In genomic region chr5:179619776-179620175, GRCh38 we compare ENCODE assay signal across 10 cellular contexts. TPM values are rescaled to one million over a fixed set of nuclear protein-coding genes. Genes with fewer than 3 reads are reported as not detected.
DNase-seq lines count a peak whose midpoint lies in the region; ATAC-seq and TF ChIP-seq lines count a peak whose summit lies in the region.
"Had no signal": no experiment of that assay in that cellular context is flagged by ENCODE, and none has a peak within 500 bp of the region (broad histone marks: within the 10 kb centered on the region; RNA-seq: fewer than 3 reads in every experiment).

No MANE protein-coding gene starts in this region.

- ATAC-seq in SK-N-SH treated with all-trans-retinoic acid at 6 μM for 48 hours (no peak), gastroesophageal sphincter (no peak), GM21423 (IDR thresholded peaks at IDR 0.05; ENCODE audit: unreplicated experiment) (no peak)

- peaks cover 21 to 36% of the 10 kb centered on the region in 2 experiments for H3K4me1 ChIP-seq in SK-N-SH (ENCODE audit: control insufficient read depth in 1 of 2, insufficient read depth in 2 of 2, low read depth in 1 of 2, low read length in 1 of 2)
- peaks cover 20 to 84% (median 29%) of the 10 kb centered on the region in 3 donors for H3K4me1 ChIP-seq in gastroesophageal sphincter
- H3K4me1 ChIP-seq in skeletal muscle tissue (ENCODE audit: control insufficient read depth in 3 of 3, insufficient read depth in 3 of 3, low read length in 3 of 3): peaks cover 36 to 44% (median 41%) of the 10 kb centered on the region in 3 donors

- H3K4me1 Mint-ChIP-seq in activated CD4-positive, alpha-beta memory T cell treated with anti-CD3 and anti-CD28 coated beads, Interleukin-2, amount 10 ng/mL, durations not matched to agents 7 days and 5 days: peaks cover 67% of the 10 kb centered on the region

- peak overlapping the region; percentile 87 for H3K9ac ChIP-seq in SK-N-SH
- peak overlapping the region in 2 of 3 donors; percentile 51 for H3K9ac ChIP-seq in skeletal muscle tissue (ENCODE audit: low read depth in 1 of 3, low read length in 3 of 3)

- TF ChIP-seq CTCF in SK-N-SH (IDR thresholded peaks at IDR 0.05): no peak
- no peak for TF ChIP-seq CTCF in gastroesophageal sphincter (IDR thresholded peaks at IDR 0.05)

- peak overlapping the region; percentile 91 for H3K4me3 Mint-ChIP-seq in activated CD4-positive, alpha-beta memory T cell treated with anti-CD3 and anti-CD28 coated beads, Interleukin-2, amount 10 ng/mL, durations not matched to agents 7 days and 5 days

- H3K27ac Mint-ChIP-seq in activated CD4-positive, alpha-beta memory T cell treated with anti-CD3 and anti-CD28 coated beads, Interleukin-2, amount 10 ng/mL, durations not matched to agents 7 days and 5 days: no peak overlapping the region

- no peaks in the 10 kb centered on the region for H3K9me3 Mint-ChIP-seq in activated CD4-positive, alpha-beta memory T cell treated with anti-CD3 and anti-CD28 coated beads, Interleukin-2, amount 10 ng/mL, durations not matched to agents 7 days and 5 days

- POLR2A ChIA-PET in SK-N-SH (lab: Yijun Ruan, JAX): interaction anchor here (1.1 kb wide), 1 partner anchor 12 kb away, joined by 8 read pairs; no protein-coding TSS in a partner anchor
- POLR2A ChIA-PET in activated CD4-positive, alpha-beta memory T cell treated with anti-CD3 and anti-CD28 coated beads, Interleukin-2, amount 10 ng/mL, durations not matched to agents 7 days and 5 days (lab: Charles Lee): interaction anchor here (1.0 to 13.4 kb wide), 9 partner anchors 9 to 181 kb away, joined by 3 to 378 read pairs (median 8); partner anchors contain the start of genes CANX and RUFY1

- H3K4me3 ChIP-seq in SK-N-SH (ENCODE audit: low read depth in 2 of 2, low read length in 1 of 2) (peak overlapping the region; percentile 97 to 98), gastroesophageal sphincter (peak overlapping the region; percentile 9 to 100), skeletal muscle tissue (ENCODE audit: low read length in 3 of 3) (peak overlapping the region in 2 of 3 donors; percentile 53 to 72)

- H3K79me2 ChIP-seq in SK-N-SH (ENCODE audit: insufficient read depth): peaks cover 92% of the 10 kb centered on the region

- H3K36me3 ChIP-seq in SK-N-SH (replicated peaks in 1 of 2; ENCODE audit: control insufficient read depth in 1 of 2, insufficient read depth in 2 of 2, low read length in 1 of 2): peaks cover 75 to 82% of the 10 kb centered on the region in 2 experiments
- peaks cover 19 to 75% of the 10 kb centered on the region in 2 donors for H3K36me3 ChIP-seq in gastroesophageal sphincter
- peaks cover 57 to 65% (median 60%) of the 10 kb centered on the region in 3 donors for H3K36me3 ChIP-seq in skeletal muscle tissue (ENCODE audit: control insufficient read depth in 3 of 3, insufficient read depth in 3 of 3, low read length in 3 of 3)

- H3K9me3 ChIP-seq in SK-N-SH (no peaks in the 10 kb centered on the region), gastroesophageal sphincter (no peaks in the 10 kb centered on the region), skeletal muscle tissue (ENCODE audit: control insufficient read depth in 3 of 3, low read length in 3 of 3) (no peaks in the 10 kb centered on the region)
- H3K9me3 ChIP-seq: transverse colon had no signal

- DNase-seq in SK-N-SH (no peak), NCI-H2107 (lab: John Stamatoyannopoulos, UW) (no peak), cerebellar nuclear complex (lab: John Stamatoyannopoulos, UW) (no peak)
- DNase-seq in activated CD4-positive, alpha-beta memory T cell treated with anti-CD3 and anti-CD28 coated beads, Interleukin-2, amount 10 ng/mL, durations not matched to agents 7 days and 5 days: no peak
- DNase-seq: midbrain, transverse colon had no signal

- no peak for TF ChIP-seq RAD21 in SK-N-SH (IDR thresholded peaks at IDR 0.05; ENCODE audit: low read length)

- H2AFZ ChIP-seq in SK-N-SH (ENCODE audit: low read depth): no peak overlapping the region

- H3K27me3 ChIP-seq in SK-N-SH (ENCODE audit: insufficient read depth) (no peaks in the 10 kb centered on the region), gastroesophageal sphincter (no peaks in the 10 kb centered on the region), skeletal muscle tissue (ENCODE audit: control insufficient read depth in 3 of 3, insufficient read depth in 3 of 3, low read length in 3 of 3) (no peaks in the 10 kb centered on the region)
- H3K27me3 ChIP-seq: transverse colon had no signal

- WGBS in SK-N-SH (ENCODE audit: low lambda C conversion rate): 5% methylated on average over 4 of the region's 4 CpGs
- 1 to 4% methylated on average over 4 of the region's 4 CpGs for WGBS in gastroesophageal sphincter (ENCODE audit: low coverage in 1 of 2), 2 donors

- TF ChIP-seq EP300 in SK-N-SH (IDR thresholded peaks at IDR 0.05; ENCODE audit: borderline replicate concordance in 1 of 2, low read depth in 1 of 2, low read length in 1 of 2) (no peak), gastroesophageal sphincter (IDR thresholded peaks at IDR 0.05) (no peak)

- H3K4me2 ChIP-seq in SK-N-SH: peak overlapping the region; percentile 90

- H3F3A ChIP-seq in SK-N-SH (replicated peaks; ENCODE audit: insufficient read depth): peaks cover 68% of the 10 kb centered on the region

- CTCF ChIA-PET in SK-N-SH (lab: Yijun Ruan, JAX): interaction anchor here (1.3 to 1.8 kb wide), 4 partner anchors 8 to 12 kb away, joined by 3 to 5 read pairs (median 4); no protein-coding TSS in a partner anchor
- CTCF ChIA-PET in activated CD4-positive, alpha-beta memory T cell treated with anti-CD3 and anti-CD28 coated beads, Interleukin-2, amount 10 ng/mL, durations not matched to agents 7 days and 5 days (lab: Charles Lee): interaction anchor here (0.9 to 1.1 kb wide), 3 partner anchors 8 to 49 kb away, joined by 3 to 4 read pairs (median 4); no protein-coding TSS in a partner anchor

- peaks cover 84% of the 10 kb centered on the region for H4K20me1 ChIP-seq in SK-N-SH (ENCODE audit: insufficient read depth)

- peak overlapping the region in 1 of 2 experiments; percentile 50; a peak in 1 of 4 replicates for H3K27ac ChIP-seq in SK-N-SH (ENCODE audit: low read depth in 2 of 2, low read length in 1 of 2)
- H3K27ac ChIP-seq in gastroesophageal sphincter: peak overlapping the region in 2 of 4 donors; percentile 59 to 100
- no peak overlapping the region for H3K27ac ChIP-seq in skeletal muscle tissue (ENCODE audit: low read depth, low read length)

- no peak for TF ChIP-seq POLR2A in gastroesophageal sphincter (IDR thresholded peaks at IDR 0.05)

- no peaks in the 10 kb centered on the region for H3K9me2 ChIP-seq in SK-N-SH

- H3K36me3 Mint-ChIP-seq in activated CD4-positive, alpha-beta memory T cell treated with anti-CD3 and anti-CD28 coated beads, Interleukin-2, amount 10 ng/mL, durations not matched to agents 7 days and 5 days (ENCODE audit: low read depth): peaks cover 85% of the 10 kb centered on the region

- H3K27me3 Mint-ChIP-seq in activated CD4-positive, alpha-beta memory T cell treated with anti-CD3 and anti-CD28 coated beads, Interleukin-2, amount 10 ng/mL, durations not matched to agents 7 days and 5 days: no peaks in the 10 kb centered on the region

TF ChIP-seq in SK-N-SH, 30 proteins besides CTCF, POLR2A, EP300 and RAD21:
- TF ChIP-seq MEF2A (IDR thresholded peaks at IDR 0.05; ENCODE audit: borderline replicate concordance, low read depth) (no peak), POLR2AphosphoS5 (IDR thresholded peaks at IDR 0.05; ENCODE audit: low read depth, low read length) (peak; percentile 16; the same call in 1 of the 2 replicates)

TF ChIP-seq in SK-N-SH treated with all-trans-retinoic acid at 6 μM for 48 hours, 23 proteins besides CTCF, POLR2A, EP300 and RAD21:
- TF ChIP-seq ZFP30 (CRISPR knock-in tag; IDR thresholded peaks at IDR 0.05) (no peak), SNAI2 (CRISPR knock-in tag; IDR thresholded peaks at IDR 0.05) (no peak), ZNF70 (CRISPR knock-in tag; IDR thresholded peaks at IDR 0.05) (no peak), BACH2 (CRISPR knock-in tag; IDR thresholded peaks at IDR 0.05; ENCODE audit: borderline replicate concordance) (no peak), GLIS3 (CRISPR knock-in tag; IDR thresholded peaks at IDR 0.05) (no peak), TCF4 (CRISPR knock-in tag; IDR thresholded peaks at IDR 0.05; ENCODE audit: borderline replicate concordance) (no peak), CSDC2 (CRISPR knock-in tag; IDR thresholded peaks at IDR 0.05) (no peak), ZFP3 (CRISPR knock-in tag; IDR thresholded peaks at IDR 0.05) (no peak), CREB5 (CRISPR knock-in tag; IDR thresholded peaks at IDR 0.05; ENCODE audit: low read depth) (no peak), ISL1 (CRISPR knock-in tag; IDR thresholded peaks at IDR 0.05) (no peak), PPARA (CRISPR knock-in tag; IDR thresholded peaks at IDR 0.05; ENCODE audit: borderline replicate concordance) (no peak)

RNA-seq across cellular contexts. Expression of gene HNRNPH1, which starts 3.7 kb away (rescaled TPM):
- 192 and 197 TPM in 2 replicates for polyA plus RNA-seq in SK-N-SH (2012; rRNA removed)
- 150 and 183 TPM in 2 replicates for polyA plus RNA-seq in SK-N-SH (2012; cell fraction: cytosol; rRNA removed)
- polyA plus RNA-seq in SK-N-SH (2012; cell fraction: nucleus; rRNA removed): 420 and 667 TPM in 2 replicates
- total RNA-seq in activated CD4-positive, alpha-beta memory T cell treated with anti-CD3 and anti-CD28 coated beads, Interleukin-2, amount 10 ng/mL, durations not matched to agents 7 days and 5 days: 100 to 1,000 TPM; 675 to 699 TPM
- total RNA-seq in gastroesophageal sphincter: 100 to 1,000 TPM; 250 to 604 (median 331) TPM
- 430 TPM for total RNA-seq in skeletal muscle tissue
